Comparison of ENCODE assay signal across 11 cellular contexts in the genomic region with DNA sequence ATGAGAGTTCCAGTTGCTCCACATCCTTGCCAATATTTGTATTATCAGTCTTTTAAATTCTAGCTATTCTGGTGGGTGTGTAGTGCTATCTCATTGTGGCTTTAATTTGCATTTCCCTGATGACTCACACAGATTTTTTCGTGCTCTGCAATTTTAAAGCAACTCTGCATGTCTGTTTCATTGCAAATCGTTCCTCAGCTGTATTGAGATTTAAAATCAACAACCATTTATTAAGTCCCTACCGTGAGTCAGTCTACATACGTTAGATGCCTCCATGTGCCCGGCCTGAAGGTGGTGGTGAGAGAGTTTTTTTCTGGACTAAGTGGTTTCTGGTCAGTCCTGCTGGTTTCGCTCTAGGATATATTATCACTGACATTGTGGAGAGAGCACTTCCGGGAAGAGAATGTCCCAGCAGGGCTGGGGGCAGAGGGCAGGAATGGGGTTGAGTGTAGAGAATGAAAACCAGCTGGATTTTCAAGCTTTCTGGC. TPM values are rescaled to one million over a fixed set of nuclear protein-coding genes. Genes with fewer than 3 reads are reported as not detected.
DNase-seq lines count a peak whose midpoint lies in the region; ATAC-seq lines count a peak whose summit lies in the region.
"Had no signal": no experiment of that assay in that cellular context is flagged by ENCODE, and none has a peak within 500 bp of the region (broad histone marks: within the 10 kb centered on the region; RNA-seq: fewer than 3 reads in every experiment).

No MANE protein-coding gene starts in this region.

- peak overlapping the region; percentile 71 for H3K4me3 ChIP-seq in adipocyte (ENCODE audit: low read length)

- H3K4me1 Mint-ChIP-seq in activated CD8-positive, alpha-beta memory T cell treated with anti-CD3 and anti-CD28 coated beads, Interleukin-2, amount 10 ng/mL, durations not matched to agents 7 days and 5 days = peaks cover 35% of the 10 kb centered on the region
- peaks cover 51 to 80% of the 10 kb centered on the region in 2 donors for H3K4me1 Mint-ChIP-seq in stimulated activated naive B cell treated with anti-CD40 and anti-IgM and Interleukin-4, amounts not matched to agents 10 μg/mL and 1 μg/mL and 100 μg/mL, for 72 hours

- no peak for DNase-seq in activated CD8-positive, alpha-beta memory T cell treated with anti-CD3 and anti-CD28 coated beads, Interleukin-2, amount 10 ng/mL, durations not matched to agents 7 days and 5 days
- no peak for DNase-seq in activated CD8-positive, alpha-beta memory T cell treated with anti-CD3 and anti-CD28 coated beads, Interleukin-2, amount 50 U/mL, for 4 hours
- peak; percentile 66 for DNase-seq in adipocyte (ENCODE audit: low read depth)
- no peak for DNase-seq in left cardiac atrium
- DNase-seq in stimulated activated naive B cell treated with anti-CD40 and anti-IgM and Interleukin-4, amounts not matched to agents 10 μg/mL and 1 μg/mL and 100 μg/mL, for 72 hours = no peak
- no peak for DNase-seq in NCI-H146 (lab: John Stamatoyannopoulos, UW)
- no peak for DNase-seq in inferior parietal cortex (ENCODE audit: extremely low spot score)
- DNase-seq: activated CD4-positive, alpha-beta T cell treated with anti-CD3 and anti-CD28 coated beads, Interleukin-2, amount 10 ng/mL, durations not matched to agents 7 days and 5 days; activated naive CD8-positive, alpha-beta T cell treated with anti-CD3 and anti-CD28 coated beads, Interleukin-2, amount 50 U/mL, for 24 hours; nucleus accumbens had no signal

- ATAC-seq in activated CD8-positive, alpha-beta memory T cell treated with anti-CD3 and anti-CD28 coated beads, Interleukin-2, amount 10 ng/mL, durations not matched to agents 7 days and 5 days = no peak
- ATAC-seq in left cardiac atrium = peak; percentile 30 to 83
- no peak for ATAC-seq in stimulated activated naive B cell treated with anti-CD40 and anti-IgM and Interleukin-4, amounts not matched to agents 10 μg/mL and 1 μg/mL and 100 μg/mL, for 72 hours (replicated peaks)
- no peak for ATAC-seq in GM18511 (IDR thresholded peaks at IDR 0.05; ENCODE audit: unreplicated experiment)
- ATAC-seq: activated naive CD8-positive, alpha-beta T cell treated with anti-CD3 and anti-CD28 coated beads, Interleukin-2, amount 50 U/mL, for 24 hours had no signal

- peaks cover 2% of the 10 kb centered on the region for H3K9me3 Mint-ChIP-seq in activated CD8-positive, alpha-beta memory T cell treated with anti-CD3 and anti-CD28 coated beads, Interleukin-2, amount 10 ng/mL, durations not matched to agents 7 days and 5 days (ENCODE audit: low read depth)
- peaks cover 10 to 13% of the 10 kb centered on the region in 2 donors for H3K9me3 Mint-ChIP-seq in stimulated activated naive B cell treated with anti-CD40 and anti-IgM and Interleukin-4, amounts not matched to agents 10 μg/mL and 1 μg/mL and 100 μg/mL, for 72 hours
- H3K9me3 Mint-ChIP-seq: activated naive CD8-positive, alpha-beta T cell treated with anti-CD3 and anti-CD28 coated beads, Interleukin-2, amount 50 U/mL, for 24 hours had no signal

- H3K4me1 ChIP-seq in adipocyte (ENCODE audit: control insufficient read depth, insufficient read depth, low read length) = peaks cover 44% of the 10 kb centered on the region

- intact Hi-C loops in left cardiac atrium (cut with DNase I) = no loop called here

- peak overlapping the region; percentile 45 for H3K9ac ChIP-seq in adipocyte (ENCODE audit: low read length)

- CTCF ChIA-PET in activated CD8-positive, alpha-beta memory T cell treated with anti-CD3 and anti-CD28 coated beads, Interleukin-2, amount 10 ng/mL, durations not matched to agents 7 days and 5 days (lab: Charles Lee) = interaction anchor here (0.6 kb wide), 1 partner anchor 64 kb away, joined by 3 read pairs; no protein-coding TSS in a partner anchor

- H3K9me3 ChIP-seq in adipocyte (ENCODE audit: control insufficient read depth, low read length) = no peaks in the 10 kb centered on the region

- no peaks in the 10 kb centered on the region for H3K36me3 ChIP-seq in adipocyte (ENCODE audit: control insufficient read depth, insufficient read depth, low read length, severe bottlenecking)

- peak overlapping the region; percentile 2 for H3K27ac Mint-ChIP-seq in activated CD8-positive, alpha-beta memory T cell treated with anti-CD3 and anti-CD28 coated beads, Interleukin-2, amount 10 ng/mL, durations not matched to agents 7 days and 5 days
- peak overlapping the region; percentile 59 for H3K27ac Mint-ChIP-seq in stimulated activated naive B cell treated with anti-CD40 and anti-IgM and Interleukin-4, amounts not matched to agents 10 μg/mL and 1 μg/mL and 100 μg/mL, for 72 hours
- H3K27ac Mint-ChIP-seq: activated naive CD8-positive, alpha-beta T cell treated with anti-CD3 and anti-CD28 coated beads, Interleukin-2, amount 50 U/mL, for 24 hours had no signal

- H3K27me3 Mint-ChIP-seq in activated CD8-positive, alpha-beta memory T cell treated with anti-CD3 and anti-CD28 coated beads, Interleukin-2, amount 10 ng/mL, durations not matched to agents 7 days and 5 days = peaks cover 21% of the 10 kb centered on the region
- no peaks in the 10 kb centered on the region for H3K27me3 Mint-ChIP-seq in stimulated activated naive B cell treated with anti-CD40 and anti-IgM and Interleukin-4, amounts not matched to agents 10 μg/mL and 1 μg/mL and 100 μg/mL, for 72 hours

- no peaks in the 10 kb centered on the region for H3K27me3 ChIP-seq in adipocyte (replicated peaks; ENCODE audit: control insufficient read depth, insufficient read depth, low read length)

- no peak overlapping the region for H3K4me3 Mint-ChIP-seq in activated CD8-positive, alpha-beta memory T cell treated with anti-CD3 and anti-CD28 coated beads, Interleukin-2, amount 10 ng/mL, durations not matched to agents 7 days and 5 days
- no peak overlapping the region for H3K4me3 Mint-ChIP-seq in stimulated activated naive B cell treated with anti-CD40 and anti-IgM and Interleukin-4, amounts not matched to agents 10 μg/mL and 1 μg/mL and 100 μg/mL, for 72 hours
- H3K4me3 Mint-ChIP-seq: activated CD4-positive, alpha-beta T cell treated with anti-CD3 and anti-CD28 coated beads, Interleukin-2, amount 10 ng/mL, durations not matched to agents 7 days and 5 days; activated naive CD8-positive, alpha-beta T cell treated with anti-CD3 and anti-CD28 coated beads, Interleukin-2, amount 50 U/mL, for 24 hours had no signal

- peaks cover 19% of the 10 kb centered on the region for H3K36me3 Mint-ChIP-seq in activated CD8-positive, alpha-beta memory T cell treated with anti-CD3 and anti-CD28 coated beads, Interleukin-2, amount 10 ng/mL, durations not matched to agents 7 days and 5 days
- H3K36me3 Mint-ChIP-seq in stimulated activated naive B cell treated with anti-CD40 and anti-IgM and Interleukin-4, amounts not matched to agents 10 μg/mL and 1 μg/mL and 100 μg/mL, for 72 hours = peaks cover 8 to 11% of the 10 kb centered on the region in 2 donors

RNA-seq across cellular contexts. Expression of a gene that starts 8.4 kb away (rescaled TPM):
- 100 to 1,000 TPM in 1 of 2 experiments, 10 to 100 TPM in 1; 72.6 to 125 TPM for total RNA-seq in activated CD8-positive, alpha-beta memory T cell treated with anti-CD3 and anti-CD28 coated beads, Interleukin-2, amount 10 ng/mL, durations not matched to agents 7 days and 5 days
- 10 to 100 TPM; 36.6 to 37.1 TPM for total RNA-seq in left cardiac atrium

Comparison
In these comparisons a context has a peak if more than half of its experiments do, and no peak if none do; other contexts are left out.
1. ATAC-seq: peak in left cardiac atrium (2 of 2); none in activated CD8-positive, alpha-beta memory T cell treated with anti-CD3 and anti-CD28 coated beads, Interleukin-2, amount 10 ng/mL, durations not matched to agents 7 days and 5 days (single experiment), stimulated activated naive B cell treated with anti-CD40 and anti-IgM and Interleukin-4, amounts not matched to agents 10 μg/mL and 1 μg/mL and 100 μg/mL, for 72 hours (0 of 2) and GM18511 (single experiment).